Comparison of ENCODE assay signal across 8 cellular contexts in genomic region chr4:140308366-140309123, GRCh38.
DNase-seq lines count a peak whose midpoint lies in the region; ATAC-seq and TF ChIP-seq lines count a peak whose summit lies in the region.

No MANE protein-coding gene starts in this region.

- DNase-seq in COLO668 (lab: John Stamatoyannopoulos, UW; ENCODE audit: unreplicated experiment) (peak; percentile 17), NCI-H446 treated with DMSO at 0.1 percent for 48 hours (lab: John Stamatoyannopoulos, UW) (peak; percentile 70), dedifferentiated amniotic fluid mesenchymal stem cell (ENCODE audit: extremely low spot score) (peak; percentile 86), nucleus accumbens (lab: John Stamatoyannopoulos, UW) (peak in 41 of 56 donors; percentile 4 to 85 (median 45)), GM10266 (ENCODE audit: extremely low spot score) (no peak), iPS-NIHi7 (ENCODE audit: extremely low spot score) (no peak)

- no peak for ATAC-seq in HG02870 (IDR thresholded peaks at IDR 0.05; ENCODE audit: unreplicated experiment)
- no peak for ATAC-seq in GM21825 (IDR thresholded peaks at IDR 0.05; ENCODE audit: unreplicated experiment)

- no peak for TF ChIP-seq CTCF in GM10266 (IDR thresholded peaks at IDR 0.05; ENCODE audit: control insufficient read depth, insufficient read depth, low read depth, missing control alignments)

Comparison
In these comparisons a context has a peak if more than half of its experiments do, and no peak if none do; other contexts are left out.
1. DNase-seq: peak in COLO668 (single experiment), NCI-H446 treated with DMSO at 0.1 percent for 48 hours (single experiment), dedifferentiated amniotic fluid mesenchymal stem cell (single experiment) and nucleus accumbens (41 of 56); none in GM10266 (single experiment) and iPS-NIHi7 (single experiment).